Comparison of ENCODE assay signal across 8 cellular contexts in the genomic region with DNA sequence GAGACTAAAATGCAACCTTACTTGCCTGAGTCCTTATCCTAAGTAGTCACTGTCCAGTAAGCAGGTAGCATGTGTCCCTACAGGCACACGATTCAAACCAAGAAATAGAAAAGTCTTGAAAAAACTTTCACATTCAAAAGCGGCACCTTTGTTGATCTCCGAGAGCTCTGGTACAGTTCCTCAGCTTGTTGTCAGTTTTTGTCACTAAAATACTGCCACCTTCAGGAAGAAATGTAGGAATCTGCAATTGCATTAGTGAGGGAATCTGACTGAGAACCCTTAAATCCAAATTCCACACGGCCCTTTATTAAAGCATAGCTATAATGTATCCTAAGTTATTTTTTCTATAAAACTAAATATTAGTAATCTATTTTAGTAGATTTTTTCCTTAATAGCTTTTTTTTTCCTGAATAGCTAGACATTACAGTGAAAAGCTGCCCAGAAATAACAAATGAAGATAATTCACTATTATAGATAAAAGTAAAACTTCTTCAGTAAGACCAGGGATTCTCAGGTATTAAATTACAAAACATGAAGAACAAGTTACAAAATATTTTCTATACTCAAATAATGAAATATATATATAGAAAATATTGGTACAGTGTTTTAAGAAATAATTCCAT.
DNase-seq lines count a peak whose midpoint lies in the region; ATAC-seq and TF ChIP-seq lines count a peak whose summit lies in the region.

No MANE protein-coding gene starts in this region.

- H3K36me3 Mint-ChIP-seq in stimulated activated effector memory CD8-positive, alpha-beta T cell treated with anti-CD3 and anti-CD28 coated beads, Interleukin-12 subunit alpha, Interleukin-12 subunit beta, amount 100 ng/mL, for 72 hours, result no peaks in the 10 kb centered on the region

- peak; percentile 63 for TF ChIP-seq CTCF in astrocyte of the spinal cord (IDR thresholded peaks at IDR 0.05; ENCODE audit: low read depth, low read length)

- peak overlapping the region; percentile 10 for H3K4me3 Mint-ChIP-seq in stimulated activated effector memory CD8-positive, alpha-beta T cell treated with anti-CD3 and anti-CD28 coated beads, Interleukin-12 subunit alpha, Interleukin-12 subunit beta, amount 100 ng/mL, for 72 hours

- peak; percentile 91 for ATAC-seq in GM19372 (IDR thresholded peaks at IDR 0.05; ENCODE audit: low read depth, unreplicated experiment)
- ATAC-seq in HG03354 (IDR thresholded peaks at IDR 0.05; ENCODE audit: poor library complexity, severe bottlenecking, unreplicated experiment), result peak; percentile 81
- ATAC-seq in stimulated activated effector memory CD8-positive, alpha-beta T cell treated with anti-CD3 and anti-CD28 coated beads, Interleukin-12 subunit alpha, Interleukin-12 subunit beta, amount 100 ng/mL, for 72 hours, result peak; percentile 70

- no peaks in the 10 kb centered on the region for H3K9me3 Mint-ChIP-seq in stimulated activated effector memory CD8-positive, alpha-beta T cell treated with anti-CD3 and anti-CD28 coated beads, Interleukin-12 subunit alpha, Interleukin-12 subunit beta, amount 100 ng/mL, for 72 hours

- H3K4me1 Mint-ChIP-seq in stimulated activated effector memory CD8-positive, alpha-beta T cell treated with anti-CD3 and anti-CD28 coated beads, Interleukin-12 subunit alpha, Interleukin-12 subunit beta, amount 100 ng/mL, for 72 hours, result peaks cover 5% of the 10 kb centered on the region

- in situ Hi-C loops in astrocyte of the spinal cord (cut with HindIII; ENCODE audit: low sequenced_read_pairs), result no loop called here

- no peak overlapping the region for H3K27ac Mint-ChIP-seq in stimulated activated effector memory CD8-positive, alpha-beta T cell treated with anti-CD3 and anti-CD28 coated beads, Interleukin-12 subunit alpha, Interleukin-12 subunit beta, amount 100 ng/mL, for 72 hours

- H3K4me3 ChIP-seq in astrocyte of the spinal cord (ENCODE audit: low read depth, low read length), result peak overlapping the region; percentile 30

- peak; percentile 77 for DNase-seq in EH (ENCODE audit: low read depth)
- peak; percentile 18 for DNase-seq in NCI-H748 treated with DMSO at 0.1 percent for 48 hours (lab: John Stamatoyannopoulos, UW)
- peak; percentile 77 for DNase-seq in astrocyte of the spinal cord (ENCODE audit: low read depth, low spot score)
- peak; percentile 49 for DNase-seq in iPS-NIHi7 (ENCODE audit: extremely low spot score)
- no peak for DNase-seq in stimulated activated effector memory CD8-positive, alpha-beta T cell treated with anti-CD3 and anti-CD28 coated beads, Interleukin-12 subunit alpha, Interleukin-12 subunit beta, amount 100 ng/mL, for 72 hours (ENCODE audit: low spot score in 2 of 2)
- DNase-seq in stimulated activated CD4-positive, alpha-beta T cell treated with anti-CD3 and anti-CD28 coated beads, Interleukin-12 subunit alpha, Interleukin-12 subunit beta, amount 100 ng/mL, for 4 hours, result no peak

Comparison
In these comparisons a context has a peak if more than half of its experiments do, and no peak if none do; other contexts are left out.
1. DNase-seq: peak in EH (single experiment), NCI-H748 treated with DMSO at 0.1 percent for 48 hours (single experiment), astrocyte of the spinal cord (single experiment) and iPS-NIHi7 (single experiment); none in stimulated activated effector memory CD8-positive, alpha-beta T cell treated with anti-CD3 and anti-CD28 coated beads, Interleukin-12 subunit alpha, Interleukin-12 subunit beta, amount 100 ng/mL, for 72 hours (0 of 2) and stimulated activated CD4-positive, alpha-beta T cell treated with anti-CD3 and anti-CD28 coated beads, Interleukin-12 subunit alpha, Interleukin-12 subunit beta, amount 100 ng/mL, for 4 hours (single experiment).
2. Peak in every context shown above with its lines, with median percentiles within 50 percentile points of each other: ATAC-seq.